ENCODE assay signal across 15 cellular contexts in genomic region chr22:25960375-25960774, GRCh38.
DNase-seq lines count a peak whose midpoint lies in the region; ATAC-seq, FAIRE-seq and TF ChIP-seq lines count a peak whose summit lies in the region.
"Had no signal": no experiment of that assay in that cellular context is flagged by ENCODE, and none has a peak within 500 bp of the region (broad histone marks: within the 10 kb centered on the region; RNA-seq: fewer than 3 reads in every experiment).

No MANE protein-coding gene starts in this region.

- no peak overlapping the region for H4K5ac ChIP-seq in H9 (ENCODE audit: insufficient read length, low read depth, low read length)
- H4K5ac ChIP-seq in H1 (ENCODE audit: insufficient read length, low read depth, low read length): no peak overlapping the region

- H3K23ac ChIP-seq in H9 (ENCODE audit: insufficient read length, low read depth, low read length) (no peak overlapping the region), H1 (ENCODE audit: insufficient read length) (no peak overlapping the region)

- H3K4me1 ChIP-seq in H9 (ENCODE audit: insufficient read depth, low read length): no peaks in the 10 kb centered on the region
- no peaks in the 10 kb centered on the region for H3K4me1 ChIP-seq in H1 (replicated peaks in 1 of 4; ENCODE audit: control insufficient read depth in 3 of 4, insufficient read depth in 4 of 4, low read length in 3 of 4)
- H3K4me1 ChIP-seq in heart left ventricle: no peaks in the 10 kb centered on the region
- H3K4me1 ChIP-seq: A549, BE2C, Caco-2, HAP-1 had no signal

- H2AFZ ChIP-seq in H9 (ENCODE audit: low read length) (no peak overlapping the region), H1 (ENCODE audit: low read length) (no peak overlapping the region)

- H3K36me3 ChIP-seq in H1 (ENCODE audit: control insufficient read depth in 2 of 4, insufficient read depth in 4 of 4, low read length in 3 of 4): no peaks in the 10 kb centered on the region
- peaks cover 0 to 90% (median 13%) of the 10 kb centered on the region in 9 donors for H3K36me3 ChIP-seq in heart left ventricle
- H3K36me3 ChIP-seq: BE2C, HAP-1 had no signal

- H3K14ac ChIP-seq in H9 (ENCODE audit: insufficient read depth, low read length) (no peak overlapping the region), H1 (ENCODE audit: insufficient read length) (no peak overlapping the region)

- DNase-seq in GM12865 (ENCODE audit: low read depth) (peak; percentile 12), H9 (peak; percentile 46), H1 (ENCODE audit: low read depth in 1 of 2, low spot score in 2 of 2) (no peak), progenitor cell of endocrine pancreas (ENCODE audit: low spot score, unreplicated experiment) (no peak), heart left ventricle (no peak)
- DNase-seq in activated CD4-positive, alpha-beta T cell treated with anti-CD3 and anti-CD28 coated beads, Interleukin-2, amount 10 ng/mL, durations not matched to agents 24 days and 14 days: no peak
- DNase-seq: BE2C; Caco-2; CD8-positive, alpha-beta memory T cell; DMS53; GF-D8 had no signal

- H2BK5ac ChIP-seq in H9 (ENCODE audit: insufficient read length, low read length) (no peak overlapping the region), H1 (ENCODE audit: low read depth, low read length) (no peak overlapping the region)

- H3K27me3 ChIP-seq in H9 (ENCODE audit: insufficient read depth, low read length) (no peaks in the 10 kb centered on the region), H1 (replicated peaks in 1 of 4; ENCODE audit: control insufficient read depth in 3 of 4, extremely low read depth in 1 of 4, insufficient read depth in 3 of 4, low read length in 3 of 4) (no peaks in the 10 kb centered on the region), heart left ventricle (no peaks in the 10 kb centered on the region)
- H3K27me3 ChIP-seq: BE2C had no signal

- H3K79me2 ChIP-seq in H9 (ENCODE audit: insufficient read depth, low read length): no peaks in the 10 kb centered on the region
- no peaks in the 10 kb centered on the region for H3K79me2 ChIP-seq in H1 (ENCODE audit: control insufficient read depth in 1 of 2, insufficient read depth in 2 of 2, low read length in 2 of 2)

- H2BK15ac ChIP-seq in H9 (ENCODE audit: low read depth, low read length) (no peak overlapping the region), H1 (ENCODE audit: low read length) (0 out of 2 replicates have a peak overlapping the region, but pooled peaks have one; percentile 81)

- H2BK20ac ChIP-seq in H9 (ENCODE audit: low read depth, low read length, poor library complexity, severe bottlenecking) (no peak overlapping the region), H1 (ENCODE audit: low read length) (peak overlapping the region; percentile 13; the same call in 1 of the 2 replicates)

- ATAC-seq in HG02884 (IDR thresholded peaks at IDR 0.05; ENCODE audit: unreplicated experiment) (no peak), heart left ventricle (no peak)
- ATAC-seq: A549 had no signal

- peak; percentile 66 for FAIRE-seq in H1 (lab: Jason Lieb, UNC)
- FAIRE-seq: A549, HTR-8/SVneo had no signal

- H2BK12ac ChIP-seq in H9 (ENCODE audit: insufficient read length, low read depth, low read length) (no peak overlapping the region), H1 (ENCODE audit: low read depth, low read length) (no peak overlapping the region)

- TF ChIP-seq POLR2A in H1 (IDR thresholded peaks at IDR 0.05; ENCODE audit: control extremely low read depth in 1 of 2, low read depth in 2 of 2, low read length in 2 of 2): no peak
- TF ChIP-seq POLR2A in heart left ventricle (IDR thresholded peaks at IDR 0.05): no peak

- H3K79me1 ChIP-seq in H9 (ENCODE audit: insufficient read depth, low read depth, low read length, poor library complexity, severe bottlenecking) (no peaks in the 10 kb centered on the region), H1 (ENCODE audit: low read depth, low read length) (no peaks in the 10 kb centered on the region)

- H3K36me3 Mint-ChIP-seq in H9 (ENCODE audit: insufficient read depth in 1 of 3, low read depth in 3 of 3): peaks cover 0 to 5% (median 0%) of the 10 kb centered on the region in 3 experiments; a peak in 2 of 7 replicates
- no peaks in the 10 kb centered on the region for H3K36me3 Mint-ChIP-seq in progenitor cell of endocrine pancreas (ENCODE audit: insufficient read depth)
- no peaks in the 10 kb centered on the region for H3K36me3 Mint-ChIP-seq in activated CD4-positive, alpha-beta T cell treated with anti-CD3 and anti-CD28 coated beads, Interleukin-2, amount 10 ng/mL, durations not matched to agents 24 days and 14 days (ENCODE audit: low read depth)
- H3K36me3 Mint-ChIP-seq: CD8-positive, alpha-beta memory T cell had no signal

- H3K18ac ChIP-seq in H9 (ENCODE audit: insufficient read length, low read depth, low read length): no peak overlapping the region
- no peak overlapping the region for H3K18ac ChIP-seq in H1 (ENCODE audit: extremely low read depth, low read length)

- H4K91ac ChIP-seq in H9 (ENCODE audit: insufficient read length, low read depth, low read length): no peak overlapping the region
- H4K91ac ChIP-seq in H1 (replicated peaks; ENCODE audit: insufficient read length, low read length): no peak overlapping the region

- H3K9me3 ChIP-seq in H9 (ENCODE audit: control insufficient read depth, low read depth, low read length) (no peaks in the 10 kb centered on the region), H1 (ENCODE audit: insufficient read depth in 2 of 2, low read depth in 1 of 2, low read length in 1 of 2) (no peaks in the 10 kb centered on the region), heart left ventricle (no peaks in the 10 kb centered on the region)
- H3K9me3 ChIP-seq: A549, Caco-2, HAP-1 had no signal

- H3K4me3 Mint-ChIP-seq in H9 (no peak overlapping the region), progenitor cell of endocrine pancreas (ENCODE audit: low read depth) (no peak overlapping the region)
- H3K4me3 Mint-ChIP-seq in activated CD4-positive, alpha-beta T cell treated with anti-CD3 and anti-CD28 coated beads, Interleukin-2, amount 10 ng/mL, durations not matched to agents 24 days and 14 days: no peak overlapping the region
- H3K4me3 Mint-ChIP-seq: CD8-positive, alpha-beta memory T cell had no signal

- H3K9ac ChIP-seq in H9 (ENCODE audit: extremely low read depth, insufficient read length, low read length): no peak overlapping the region
- no peak overlapping the region for H3K9ac ChIP-seq in H1 (replicated peaks in 1 of 4; ENCODE audit: extremely low read depth in 1 of 4, low read depth in 3 of 4, low read length in 3 of 4)

- H3T11ph ChIP-seq in H9 (ENCODE audit: low read length): no peak overlapping the region

- H4K20me1 ChIP-seq in H9 (ENCODE audit: control insufficient read depth, insufficient read depth, insufficient read length) (no peaks in the 10 kb centered on the region), H1 (replicated peaks in 1 of 2; ENCODE audit: control insufficient read depth in 1 of 2, insufficient read depth in 2 of 2, low read length in 2 of 2) (no peaks in the 10 kb centered on the region)

- H3K27me3 Mint-ChIP-seq in H9 (ENCODE audit: low read depth) (no peaks in the 10 kb centered on the region; the same call in 1 of the 2 replicates), progenitor cell of endocrine pancreas (no peaks in the 10 kb centered on the region)
- no peaks in the 10 kb centered on the region for H3K27me3 Mint-ChIP-seq in activated CD4-positive, alpha-beta T cell treated with anti-CD3 and anti-CD28 coated beads, Interleukin-2, amount 10 ng/mL, durations not matched to agents 24 days and 14 days

- H2BK120ac ChIP-seq in H9 (ENCODE audit: low read depth, low read length, poor library complexity, severe bottlenecking) (no peak overlapping the region), H1 (replicated peaks; ENCODE audit: low read depth, low read length) (no peak overlapping the region)

- TF ChIP-seq RAD21 in H1 (IDR thresholded peaks at IDR 0.05 in 1 of 2, conservative IDR thresholded peaks at IDR 0.05 in 1 of 2; ENCODE audit: low read depth in 2 of 2, low read length in 2 of 2): peak; percentile 50 to 64

- no peak overlapping the region for H3K4ac ChIP-seq in H9 (ENCODE audit: low read depth, low read length)
- no peak overlapping the region for H3K4ac ChIP-seq in H1 (replicated peaks; ENCODE audit: insufficient read length, low read depth, low read length)

- intact Hi-C loops in activated CD4-positive, alpha-beta T cell treated with anti-CD3 and anti-CD28 coated beads, Interleukin-2, amount 10 ng/mL, durations not matched to agents 24 days and 14 days (cut with micrococcal nuclease): no loop called here
- intact Hi-C loops in heart left ventricle (cut with DNase I): no loop called here

- H2AK5ac ChIP-seq in H9 (ENCODE audit: insufficient read length, low read length) (no peak overlapping the region), H1 (ENCODE audit: low read depth, low read length) (no peak overlapping the region)

- H3K9me3 Mint-ChIP-seq in H9 (peaks cover 0 to 4% of the 10 kb centered on the region in 2 experiments; a peak in 1 of 5 replicates), progenitor cell of endocrine pancreas (ENCODE audit: low read depth) (peaks cover 5% of the 10 kb centered on the region)
- no peaks in the 10 kb centered on the region for H3K9me3 Mint-ChIP-seq in activated CD4-positive, alpha-beta T cell treated with anti-CD3 and anti-CD28 coated beads, Interleukin-2, amount 10 ng/mL, durations not matched to agents 24 days and 14 days

- H3K4me1 Mint-ChIP-seq in H9: peaks cover 4 to 6% of the 10 kb centered on the region in 2 experiments; a peak in 3 of 4 replicates
- peaks cover 11% of the 10 kb centered on the region for H3K4me1 Mint-ChIP-seq in progenitor cell of endocrine pancreas (ENCODE audit: low read depth)
- no peaks in the 10 kb centered on the region for H3K4me1 Mint-ChIP-seq in activated CD4-positive, alpha-beta T cell treated with anti-CD3 and anti-CD28 coated beads, Interleukin-2, amount 10 ng/mL, durations not matched to agents 24 days and 14 days
- H3K4me1 Mint-ChIP-seq: CD8-positive, alpha-beta memory T cell had no signal

- H3K27ac Mint-ChIP-seq in H9: no peak overlapping the region; a peak in 1 of 7 replicates
- no peak overlapping the region for H3K27ac Mint-ChIP-seq in progenitor cell of endocrine pancreas
- no peak overlapping the region for H3K27ac Mint-ChIP-seq in activated CD4-positive, alpha-beta T cell treated with anti-CD3 and anti-CD28 coated beads, Interleukin-2, amount 10 ng/mL, durations not matched to agents 24 days and 14 days
- H3K27ac Mint-ChIP-seq: CD8-positive, alpha-beta memory T cell had no signal

- no peak overlapping the region for H3K56ac ChIP-seq in H9 (ENCODE audit: insufficient read length, low read depth, low read length)
- H3K56ac ChIP-seq in H1 (replicated peaks; ENCODE audit: insufficient read length, low read depth, low read length): no peak overlapping the region

- POLR2A ChIA-PET in H1 (lab: Charles Lee; ENCODE audit: partially characterized antibody): interaction anchor here (0.8 to 1.5 kb wide), 4 partner anchors 11 to 29 kb away, joined by 3 to 4 read pairs (median 4); no protein-coding TSS in a partner anchor

- no peak for TF ChIP-seq CTCF in GM12865 (IDR thresholded peaks at IDR 0.05; ENCODE audit: insufficient read depth, low read depth, low read length, missing control alignments)
- TF ChIP-seq CTCF in H9 (conservative IDR thresholded peaks at IDR 0.05): peak; percentile 62
- TF ChIP-seq CTCF in H1 (IDR thresholded peaks at IDR 0.05; ENCODE audit: control extremely low read depth in 1 of 3, insufficient read depth in 1 of 3, low read depth in 1 of 3, low read length in 3 of 3): peak in 2 of 3 experiments; percentile 58 to 59; a peak in 3 of 4 replicates
- TF ChIP-seq CTCF in progenitor cell of endocrine pancreas (IDR thresholded peaks at IDR 0.05; ENCODE audit: unreplicated experiment): peak; percentile 41
- TF ChIP-seq CTCF in heart left ventricle (IDR thresholded peaks at IDR 0.05): no peak

- no peak for TF ChIP-seq EP300 in H1 (IDR thresholded peaks at IDR 0.05; ENCODE audit: borderline replicate concordance in 1 of 2, low read depth in 2 of 2, low read length in 2 of 2)

- no CpG with 5 or more reads among the region's 5 CpGs for WGBS in H9 (ENCODE audit: extremely low coverage, insufficient read length, low lambda C conversion rate)
- 88% methylated on average over 5 of the region's 5 CpGs; no CpG with 5 or more reads in 1 of the 2 experiments for WGBS in H1 (ENCODE audit: extremely low coverage in 1 of 2, insufficient coverage in 1 of 2, insufficient read length in 1 of 2, insufficient replicate concordance in 2 of 2, low coverage in 1 of 2, low lambda C conversion rate in 2 of 2, missing lambda C conversion rate in 1 of 2), 2 experiments
- WGBS in heart left ventricle, 4 donors: 80 to 93% (median 85%) methylated on average over 5 of the region's 5 CpGs

- CTCF ChIA-PET in H1 (lab: Charles Lee; ENCODE audit: partially characterized antibody): interaction anchor here (0.6 to 5.4 kb wide), 16 partner anchors 8 to 372 kb away, joined by 3 to 27 read pairs (median 3); no protein-coding TSS in a partner anchor

- no peaks in the 10 kb centered on the region for H3K23me2 ChIP-seq in H9 (ENCODE audit: insufficient read length, low read depth, low read length, poor library complexity, severe bottlenecking)
- no peaks in the 10 kb centered on the region; the same call in 1 of the 2 replicates for H3K23me2 ChIP-seq in H1 (ENCODE audit: low read depth, low read length)

- H3K4me3 ChIP-seq in GM12865 (ENCODE audit: low read depth, low read length) (no peak overlapping the region), H1 (ENCODE audit: extremely low read depth in 1 of 4, insufficient read depth in 2 of 4, low read depth in 3 of 4, low read length in 4 of 4) (no peak overlapping the region), heart left ventricle (no peak overlapping the region)
- H3K4me3 ChIP-seq: A549, HAP-1 had no signal

- H3K27ac ChIP-seq in H9 (ENCODE audit: insufficient read length, low read depth, low read length) (no peak overlapping the region), H1 (ENCODE audit: low read depth, low read length) (no peak overlapping the region), heart left ventricle (no peak overlapping the region)
- H3K27ac ChIP-seq: A549 had no signal

- H4K8ac ChIP-seq in H9 (replicated peaks; ENCODE audit: insufficient read length, low read depth, low read length): no peak overlapping the region
- no peak overlapping the region for H4K8ac ChIP-seq in H1 (ENCODE audit: extremely low read depth, insufficient read depth, low read length)

- H3K4me2 ChIP-seq in H9 (ENCODE audit: insufficient read depth, insufficient read length, low read length) (no peak overlapping the region), H1 (ENCODE audit: insufficient read depth in 1 of 2, low read depth in 2 of 2, low read length in 2 of 2) (no peak overlapping the region)
- H3K4me2 ChIP-seq: A549 had no signal

Comparison
In these comparisons a context has a peak if more than half of its experiments do, and no peak if none do; other contexts are left out.
1. DNase-seq: peak in GM12865 (single experiment) and H9 (single experiment); none in H1 (0 of 2), progenitor cell of endocrine pancreas (single experiment), activated CD4-positive, alpha-beta T cell treated with anti-CD3 and anti-CD28 coated beads, Interleukin-2, amount 10 ng/mL, durations not matched to agents 24 days and 14 days (single experiment) and heart left ventricle (0 of 5).
2. CTCF ChIP-seq: peak in H9 (single experiment), H1 (2 of 3) and progenitor cell of endocrine pancreas (single experiment); none in GM12865 (single experiment) and heart left ventricle (0 of 12).